In the genomic region with DNA sequence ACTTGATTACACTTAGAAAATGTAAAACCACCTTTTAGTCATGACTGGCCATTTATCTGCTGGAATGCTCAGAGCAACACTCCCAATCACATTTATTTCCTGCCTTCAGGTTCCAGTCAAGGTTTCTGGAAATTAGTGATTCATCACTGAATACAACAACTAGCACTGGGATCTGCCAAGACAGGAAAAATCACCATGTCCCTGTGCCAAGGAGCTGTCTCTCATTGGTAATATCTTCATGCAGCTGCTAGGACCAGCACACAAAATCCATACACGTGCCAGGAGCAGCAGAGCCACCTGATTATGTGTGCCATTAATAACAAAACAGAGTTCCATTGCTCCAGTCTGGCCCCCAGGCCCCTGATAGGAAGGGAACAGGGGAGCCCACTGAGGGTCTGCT, we compare ENCODE assay signal across 27 cellular contexts.
A peak's percentile ranks its signal among the peaks of the same experiment; 100 is the strongest.
DNase-seq lines count a peak whose midpoint lies in the region; ATAC-seq and TF ChIP-seq lines count a peak whose summit lies in the region.
"Had no signal": no experiment of that assay in that cellular context is flagged by ENCODE, and none has a peak within 500 bp of the region (broad histone marks: within the 10 kb centered on the region; RNA-seq: fewer than 3 reads in every experiment).

No MANE protein-coding gene starts in this region.

- H3K4me1 ChIP-seq in breast epithelium (no peaks in the 10 kb centered on the region), body of pancreas (peaks cover 12% of the 10 kb centered on the region), prostate gland (replicated peaks) (no peaks in the 10 kb centered on the region), OCI-LY7 (ENCODE audit: insufficient read depth, low read length, poor library complexity, severe bottlenecking) (no peaks in the 10 kb centered on the region)
- H3K4me1 ChIP-seq: HAP-1, thyroid gland had no signal

- H3K4me3 ChIP-seq in breast epithelium (no peak overlapping the region), body of pancreas (no peak overlapping the region), fibroblast of the aortic adventitia (ENCODE audit: low read depth, low read length) (no peak overlapping the region), prostate gland (no peak overlapping the region), OCI-LY7 (ENCODE audit: low read depth, low read length, poor library complexity, severe bottlenecking) (no peak overlapping the region)
- H3K4me3 ChIP-seq: dorsolateral prefrontal cortex, HAP-1, thyroid gland had no signal

- no peaks in the 10 kb centered on the region for H3K9me3 ChIP-seq in breast epithelium
- H3K9me3 ChIP-seq in body of pancreas = no peaks in the 10 kb centered on the region
- no peaks in the 10 kb centered on the region for H3K9me3 ChIP-seq in prostate gland
- H3K9me3 ChIP-seq in OCI-LY7 (ENCODE audit: low read length) = no peaks in the 10 kb centered on the region
- H3K9me3 ChIP-seq: HAP-1, thyroid gland had no signal

- peak overlapping the region; percentile 84 for H3K27ac Mint-ChIP-seq in MCF 10A (ENCODE audit: low read depth, unreplicated experiment)
- H3K27ac Mint-ChIP-seq: activated naive CD4-positive, alpha-beta T cell treated with anti-CD3 and anti-CD28 coated beads, Interleukin-2, amount 10 ng/mL, durations not matched to agents 7 days and 5 days; activated T-helper 1 cell treated with anti-CD3 and anti-CD28 coated beads, Interleukin-12 subunit alpha, Interleukin-12 subunit beta, Interleukin-2, Interleukin-4 antibody, amounts not matched to agents 30 ng/mL and 10 ng/mL and 1 ng/mL, durations not matched to agents 14 hours and 24 hours and 36 hours; CD14-positive monocyte; stimulated activated naive CD8-positive, alpha-beta T cell treated with anti-CD3 and anti-CD28 coated beads, Interleukin-15, amount 100 ng/mL, for 72 hours had no signal

- BruUV-seq in MCF 10A (replicated peaks; lab: Mats Ljungman, UMichigan) = no TSS peak
- no TSS peak for BruUV-seq in OCI-LY7 (replicated peaks; lab: Mats Ljungman, UMichigan)

- WGBS in body of pancreas, 2 donors = 12 to 17% methylated on average over 1 of the region's 1 CpG
- WGBS in prostate gland = 38% methylated on average over 1 of the region's 1 CpG

- no peaks in the 10 kb centered on the region for H4K20me1 ChIP-seq in OCI-LY7 (ENCODE audit: insufficient read depth, low read length)

- peaks cover 20% of the 10 kb centered on the region for H3K4me1 Mint-ChIP-seq in MCF 10A (ENCODE audit: insufficient read depth, unreplicated experiment)
- H3K4me1 Mint-ChIP-seq: CD14-positive monocyte; stimulated activated naive CD8-positive, alpha-beta T cell treated with anti-CD3 and anti-CD28 coated beads, Interleukin-15, amount 100 ng/mL, for 72 hours had no signal

- H3K36me3 ChIP-seq in breast epithelium (no peaks in the 10 kb centered on the region), body of pancreas (replicated peaks in 1 of 2; ENCODE audit: insufficient read depth in 1 of 2, low read depth in 2 of 2) (no peaks in the 10 kb centered on the region), prostate gland (no peaks in the 10 kb centered on the region), OCI-LY7 (ENCODE audit: insufficient read depth, low read length) (no peaks in the 10 kb centered on the region)
- H3K36me3 ChIP-seq: HAP-1, thyroid gland had no signal

- TF ChIP-seq POLR2A in breast epithelium (IDR thresholded peaks at IDR 0.05) (no peak), body of pancreas (IDR thresholded peaks at IDR 0.05) (no peak), prostate gland (IDR thresholded peaks at IDR 0.05) (no peak)

- no peak overlapping the region for H3K4me3 Mint-ChIP-seq in MCF 10A (ENCODE audit: unreplicated experiment)
- H3K4me3 Mint-ChIP-seq: activated naive CD4-positive, alpha-beta T cell treated with anti-CD3 and anti-CD28 coated beads, Interleukin-2, amount 10 ng/mL, durations not matched to agents 7 days and 5 days; activated T-helper 1 cell treated with anti-CD3 and anti-CD28 coated beads, Interleukin-12 subunit alpha, Interleukin-12 subunit beta, Interleukin-2, Interleukin-4 antibody, amounts not matched to agents 30 ng/mL and 10 ng/mL and 1 ng/mL, durations not matched to agents 14 hours and 24 hours and 36 hours; CD14-positive monocyte; stimulated activated naive CD8-positive, alpha-beta T cell treated with anti-CD3 and anti-CD28 coated beads, Interleukin-15, amount 100 ng/mL, for 72 hours had no signal

- H3K27me3 ChIP-seq in breast epithelium (no peaks in the 10 kb centered on the region), body of pancreas (no peaks in the 10 kb centered on the region), prostate gland (replicated peaks; ENCODE audit: insufficient read depth) (no peaks in the 10 kb centered on the region)
- H3K27me3 ChIP-seq: thyroid gland had no signal

- peak; percentile 88 for DNase-seq in MCF 10A (ENCODE audit: unreplicated experiment)
- no peak for DNase-seq in breast epithelium (ENCODE audit: low spot score in 2 of 2)
- peak; percentile 22 to 83 (median 64) for DNase-seq in body of pancreas
- peak; percentile 14 for DNase-seq in fibroblast of the aortic adventitia (ENCODE audit: low read depth)
- peak; percentile 6 for DNase-seq in prostate gland (ENCODE audit: low spot score)
- DNase-seq in pons (ENCODE audit: low spot score) = no peak
- no peak for DNase-seq in NCI-H2107 treated with DMSO at 0.1 percent for 48 hours (lab: John Stamatoyannopoulos, UW; ENCODE audit: unreplicated experiment)
- no peak for DNase-seq in OCI-LY7 (ENCODE audit: low spot score)
- DNase-seq: 8988T; activated CD4-positive, alpha-beta T cell treated with anti-CD3 and anti-CD28 coated beads, Interleukin-2, amount 50 U/mL, for 48 hours; activated CD8-positive, alpha-beta memory T cell treated with anti-CD3 and anti-CD28 coated beads, Interleukin-2, amount 50 U/mL, for 4 hours; activated naive CD4-positive, alpha-beta T cell treated with anti-CD3 and anti-CD28 coated beads, Interleukin-2, amount 10 ng/mL, durations not matched to agents 7 days and 5 days; central memory CD4-positive, alpha-beta T cell; DMS79; KG1; mesendoderm; NCI-H146; NCI-H2171; NCI-H524 treated with DMSO at 0.1 percent for 48 hours; small intestine; stimulated activated CD8-positive, alpha-beta memory T cell treated with anti-CD3 and anti-CD28 coated beads, Interleukin-4, amount 100 ng/mL, for 48 hours; stimulated activated naive CD8-positive, alpha-beta T cell treated with anti-CD3 and anti-CD28 coated beads, Interleukin-15, amount 100 ng/mL, for 72 hours; thyroid gland had no signal

- CTCF ChIA-PET in MCF 10A (lab: Yijun Ruan, JAX) (interaction anchor here (1.3 to 2.4 kb wide), 2 partner anchors 196 to 397 kb away, joined by 7 to 8 read pairs; no protein-coding TSS in a partner anchor), OCI-LY7 (lab: Charles Lee; ENCODE audit: unreplicated experiment) (no interaction called here)

- no peaks in the 10 kb centered on the region for H3K9me2 ChIP-seq in OCI-LY7 (ENCODE audit: insufficient read depth, low read length)

- no peak overlapping the region for H3K4me2 ChIP-seq in OCI-LY7 (ENCODE audit: low read length)

- POLR2A ChIA-PET in MCF 10A (lab: Yijun Ruan, JAX) = interaction anchor here (0.6 to 1.5 kb wide), 7 partner anchors 11 to 1153 kb away, joined by 3 to 6 read pairs (median 4); no protein-coding TSS in a partner anchor
- POLR2A ChIA-PET in OCI-LY7 (lab: Charles Lee) = no interaction called here

- H3K79me2 ChIP-seq in OCI-LY7 (ENCODE audit: insufficient read depth, low read depth, low read length) = no peaks in the 10 kb centered on the region

- intact Hi-C loops in MCF 10A (cut with micrococcal nuclease) (loop anchor here (2.0 kb wide), 1 partner anchor 28 kb away; no protein-coding TSS in a partner anchor), breast epithelium (cut with DNase I; ENCODE audit: low total_unique reads) (no loop called here), body of pancreas (cut with DNase I) (no loop called here), prostate gland (cut with DNase I) (no loop called here), OCI-LY7 (cut with micrococcal nuclease; ENCODE audit: unreplicated experiment) (no loop called here)

- no peaks in the 10 kb centered on the region for H3K36me3 Mint-ChIP-seq in MCF 10A (ENCODE audit: insufficient read depth, unreplicated experiment)
- H3K36me3 Mint-ChIP-seq: activated naive CD4-positive, alpha-beta T cell treated with anti-CD3 and anti-CD28 coated beads, Interleukin-2, amount 10 ng/mL, durations not matched to agents 7 days and 5 days; CD14-positive monocyte had no signal

- no peak overlapping the region for H2AFZ ChIP-seq in OCI-LY7 (ENCODE audit: low read length)

- H3K27ac ChIP-seq in breast epithelium = no peak overlapping the region
- peak overlapping the region in 3 of 4 donors; percentile 5 to 39 (median 22) for H3K27ac ChIP-seq in body of pancreas
- H3K27ac ChIP-seq in prostate gland = no peak overlapping the region
- H3K27ac ChIP-seq in OCI-LY7 (ENCODE audit: low read depth, low read length, poor library complexity, severe bottlenecking) = no peak overlapping the region
- H3K27ac ChIP-seq: dorsolateral prefrontal cortex, thyroid gland had no signal

- ATAC-seq in body of pancreas = peak; percentile 88
- ATAC-seq: stimulated activated naive CD8-positive, alpha-beta T cell treated with anti-CD3 and anti-CD28 coated beads, Interleukin-15, amount 100 ng/mL, for 72 hours had no signal

- H3K27me3 Mint-ChIP-seq in MCF 10A (ENCODE audit: insufficient read depth, unreplicated experiment) = no peaks in the 10 kb centered on the region

- peaks cover 14% of the 10 kb centered on the region for H3K9me3 Mint-ChIP-seq in MCF 10A (ENCODE audit: unreplicated experiment)
- H3K9me3 Mint-ChIP-seq: activated naive CD4-positive, alpha-beta T cell treated with anti-CD3 and anti-CD28 coated beads, Interleukin-2, amount 10 ng/mL, durations not matched to agents 7 days and 5 days; activated T-helper 1 cell treated with anti-CD3 and anti-CD28 coated beads, Interleukin-12 subunit alpha, Interleukin-12 subunit beta, Interleukin-2, Interleukin-4 antibody, amounts not matched to agents 30 ng/mL and 10 ng/mL and 1 ng/mL, durations not matched to agents 14 hours and 24 hours and 36 hours; CD14-positive monocyte; stimulated activated naive CD8-positive, alpha-beta T cell treated with anti-CD3 and anti-CD28 coated beads, Interleukin-15, amount 100 ng/mL, for 72 hours had no signal

- TF ChIP-seq CTCF in MCF 10A (IDR thresholded peaks at IDR 0.05; ENCODE audit: unreplicated experiment) (no peak), breast epithelium (IDR thresholded peaks at IDR 0.05) (no peak), body of pancreas (IDR thresholded peaks at IDR 0.05) (no peak), fibroblast of the aortic adventitia (IDR thresholded peaks at IDR 0.05; ENCODE audit: insufficient read depth, low read length) (no peak), prostate gland (IDR thresholded peaks at IDR 0.05) (no peak), OCI-LY7 (conservative IDR thresholded peaks at IDR 0.05; ENCODE audit: low read length) (no peak)

Comparison
In these comparisons a context has a peak if more than half of its experiments do, and no peak if none do; other contexts are left out.
1. DNase-seq: peak in MCF 10A (single experiment), body of pancreas (4 of 4), fibroblast of the aortic adventitia (single experiment) and prostate gland (single experiment); none in breast epithelium (0 of 2), pons (single experiment), NCI-H2107 treated with DMSO at 0.1 percent for 48 hours (single experiment) and OCI-LY7 (single experiment).
2. H3K27ac ChIP-seq: peak in body of pancreas (3 of 4); none in breast epithelium (0 of 2), prostate gland (0 of 2) and OCI-LY7 (single experiment).